In genomic region chr6:142838821-142839685, GRCh38 we compare ENCODE assay signal across 1 cellular context.
TF ChIP-seq lines count a peak whose summit lies in the region.

No MANE protein-coding gene starts in this region.

TF ChIP-seq in K562, 482 proteins besides CTCF, POLR2A, EP300 and RAD21 (continued from another document):
- no peak for TF ChIP-seq PCBP2 (IDR thresholded peaks at IDR 0.05; ENCODE audit: low read depth, low read length, poor library complexity, severe bottlenecking)
- no peak for TF ChIP-seq ZBTB1 (CRISPR knock-in tag; IDR thresholded peaks at IDR 0.05; ENCODE audit: borderline replicate concordance, low read depth)
- no peak for TF ChIP-seq E2F5 (CRISPR knock-in tag; IDR thresholded peaks at IDR 0.05)
- TF ChIP-seq CEBPB (tag; IDR thresholded peaks at IDR 0.05) = 0 out of 2 replicates have a peak, but pooled peaks have one; percentile 18
- TF ChIP-seq PHF8 (IDR thresholded peaks at IDR 0.05; ENCODE audit: borderline replicate concordance, low read length) = no peak
- TF ChIP-seq SREBF1 (IDR thresholded peaks at IDR 0.05; ENCODE audit: borderline replicate concordance, low read depth, low read length) = no peak
- no peak for TF ChIP-seq ZNF785 (CRISPR knock-in tag; IDR thresholded peaks at IDR 0.05)
- TF ChIP-seq PBX2 (CRISPR knock-in tag; IDR thresholded peaks at IDR 0.05; ENCODE audit: low read depth) = no peak
- TF ChIP-seq PBX2 (tag; conservative IDR thresholded peaks at IDR 0.05; ENCODE audit: low read depth) = no peak
- TF ChIP-seq MAFK (IDR thresholded peaks at IDR 0.05; ENCODE audit: low read length) = peak; percentile 7; the same call in 1 of the 2 replicates
- peak; percentile 37; the same call in 1 of the 2 replicates for TF ChIP-seq NFE2 (IDR thresholded peaks at IDR 0.05; ENCODE audit: low read depth)
- peak; percentile 61 for TF ChIP-seq FOSL1 (tag; conservative IDR thresholded peaks at IDR 0.05)
- no peak for TF ChIP-seq POLR2B (IDR thresholded peaks at IDR 0.05; ENCODE audit: low read depth, partially characterized antibody)
- no peak for TF ChIP-seq RREB1 (CRISPR knock-in tag; IDR thresholded peaks at IDR 0.05)
- no peak for TF ChIP-seq EGR1 (conservative IDR thresholded peaks at IDR 0.05)
- no peak for TF ChIP-seq MBD2 (IDR thresholded peaks at IDR 0.05; ENCODE audit: borderline replicate concordance, low read depth)
- no peak for TF ChIP-seq POLR2G (IDR thresholded peaks at IDR 0.05; ENCODE audit: low read depth, low read length)
